8 cellular contexts compared by ENCODE assay signal in the genomic region with DNA sequence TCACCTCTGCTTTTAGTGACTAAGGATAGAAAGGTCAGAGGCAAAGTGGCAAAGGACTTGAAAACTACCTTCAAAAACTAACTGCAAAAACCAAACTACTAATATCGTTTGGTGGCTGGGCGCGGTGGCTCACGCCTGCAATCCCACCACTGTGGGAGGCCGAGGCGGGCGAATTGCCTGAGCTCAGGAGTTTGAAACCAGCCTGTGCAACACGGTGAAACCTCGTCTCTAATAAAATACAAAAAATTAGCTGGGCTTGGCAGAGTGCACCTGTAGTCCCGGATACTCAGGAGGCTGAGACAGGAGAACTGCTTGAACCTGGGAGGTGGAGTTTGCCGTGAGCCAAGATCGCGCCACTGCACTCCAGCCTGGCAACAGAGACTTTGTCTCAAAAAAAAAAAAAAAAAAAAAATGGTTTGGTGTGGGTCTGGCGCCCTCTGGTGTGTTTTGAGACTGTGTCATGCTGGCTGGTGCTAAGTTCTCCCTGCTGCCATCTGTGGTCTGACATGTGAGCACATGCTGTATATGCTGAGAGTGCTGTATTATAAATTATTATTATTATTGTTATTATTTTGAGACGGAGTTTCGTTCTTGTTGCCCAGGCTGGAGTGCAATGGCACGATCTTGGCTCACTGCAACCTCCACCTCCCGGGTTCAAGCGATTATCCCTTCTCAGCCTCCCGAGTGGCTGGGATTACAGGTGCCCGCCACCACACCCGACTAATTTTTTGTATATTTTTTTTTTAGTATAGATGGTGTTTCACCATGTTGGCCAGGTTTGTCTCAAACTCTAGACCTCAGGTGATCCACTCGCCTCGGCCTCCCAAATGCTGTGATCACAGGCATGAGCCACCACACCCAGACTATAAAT. TPM values are rescaled to one million over a fixed set of nuclear protein-coding genes. Genes with fewer than 3 reads are reported as not detected.
DNase-seq lines count a peak whose midpoint lies in the region; TF ChIP-seq lines count a peak whose summit lies in the region.

No MANE protein-coding gene starts in this region.

- H3K36me3 ChIP-seq in prostate gland = no peaks in the 10 kb centered on the region

- H3K27ac ChIP-seq in prostate gland = no peak overlapping the region

- peak in 3 of 4 experiments; percentile 52 to 71 (median 59) for TF ChIP-seq CTCF in prostate gland (IDR thresholded peaks at IDR 0.05)

- H3K9me3 ChIP-seq in prostate gland = no peaks in the 10 kb centered on the region

- no peak overlapping the region for H3K4me3 ChIP-seq in prostate gland

- H3K4me1 ChIP-seq in prostate gland (replicated peaks) = no peaks in the 10 kb centered on the region

- TF ChIP-seq POLR2A in prostate gland (IDR thresholded peaks at IDR 0.05) = no peak

- 62% methylated on average over 24 of the region's 24 CpGs for WGBS in prostate gland

- intact Hi-C loops in prostate gland (cut with DNase I) = no loop called here
- intact Hi-C loops in posterior vena cava (cut with DNase I) = no loop called here

- DNase-seq in GM03348 (ENCODE audit: low spot score) = peak; percentile 91
- DNase-seq in H4 (ENCODE audit: low spot score) = peak; percentile 73
- DNase-seq in LoVo (ENCODE audit: low spot score) = peak; percentile 77
- peak; percentile 61 for DNase-seq in SIG-M5 (lab: John Stamatoyannopoulos, UW)
- peak; percentile 65 for DNase-seq in activated naive CD4-positive, alpha-beta T cell treated with Interleukin-2 at 50 U/mL for 16 hours
- DNase-seq in globus pallidus (ENCODE audit: low spot score) = peak; percentile 76
- peak; percentile 40 for DNase-seq in prostate gland (ENCODE audit: low spot score)
- DNase-seq in posterior vena cava (ENCODE audit: low spot score) = no peak

- no peaks in the 10 kb centered on the region for H3K27me3 ChIP-seq in prostate gland (replicated peaks; ENCODE audit: insufficient read depth)

RNA-seq across cellular contexts. Expression of a gene that starts 36.0 kb away (rescaled TPM):
- total RNA-seq in H4 (2014; rRNA removed; shearing (Covaris generic)) = not detected in 2 replicates
- total RNA-seq in prostate gland (10 to 100 TPM in 1 of 2 donors, not detected in 1; 16.4 TPM), posterior vena cava (under 1 TPM in 1 of 2 donors, not detected in 1; 0.14 TPM)

RNA-seq across cellular contexts. Expression of a gene that starts 47.8 kb away (rescaled TPM):
- 0.08 and 0.14 TPM in 2 replicates for total RNA-seq in H4 (2014; rRNA removed; shearing (Covaris generic))
- total RNA-seq in prostate gland (under 1 TPM; 0.09 to 0.91 TPM), posterior vena cava (not detected)
